Comparison of ENCODE assay signal across 1 cellular context in genomic region chr18:31943895-31944816, GRCh38.
TF ChIP-seq lines count a peak whose summit lies in the region.

No MANE protein-coding gene starts in this region.

TF ChIP-seq in H1, 55 proteins besides CTCF, POLR2A, EP300 and RAD21 (continued from another document):
- TF ChIP-seq ATF2 (IDR thresholded peaks at IDR 0.05; ENCODE audit: low read length) (no peak), KDM4A (IDR thresholded peaks at IDR 0.05; ENCODE audit: low read depth, low read length, severe bottlenecking) (no peak), ZNF274 (IDR thresholded peaks at IDR 0.05; ENCODE audit: borderline replicate concordance, extremely low read depth, low read length) (no peak), YY1 (IDR thresholded peaks at IDR 0.05; ENCODE audit: low read depth, low read length) (no peak), CBX8 (IDR thresholded peaks at IDR 0.05; ENCODE audit: borderline replicate concordance, low read depth, low read length) (no peak), CTBP2 (IDR thresholded peaks at IDR 0.05; ENCODE audit: borderline replicate concordance, insufficient read depth, insufficient read length, low read length) (no peak), NANOG (IDR thresholded peaks at IDR 0.05; ENCODE audit: insufficient read depth, low read depth, low read length, poor library complexity, severe bottlenecking) (no peak), SP1 (IDR thresholded peaks at IDR 0.05; ENCODE audit: low read depth, low read length) (no peak), SIN3A (conservative IDR thresholded peaks at IDR 0.05 in 1 of 2, IDR thresholded peaks at IDR 0.05 in 1 of 2; ENCODE audit: low read depth in 1 of 2, low read length in 2 of 2) (no peak), CHD1 (IDR thresholded peaks at IDR 0.05; ENCODE audit: low read depth, low read length) (no peak), TAF1 (IDR thresholded peaks at IDR 0.05; ENCODE audit: low read depth, low read length) (no peak), EZH2 (IDR thresholded peaks at IDR 0.05; ENCODE audit: low read depth, low read length, severe bottlenecking) (no peak), GABPA (IDR thresholded peaks at IDR 0.05; ENCODE audit: borderline replicate concordance, insufficient read depth, low read length) (no peak), PHF8 (conservative IDR thresholded peaks at IDR 0.05; ENCODE audit: low read depth, low read length) (no peak), ASH2L (IDR thresholded peaks at IDR 0.05; ENCODE audit: low read length) (no peak), JUND (IDR thresholded peaks at IDR 0.05; ENCODE audit: low read length) (no peak)
